29 cellular contexts compared by ENCODE assay signal in genomic region chr9:131129183-131129582, GRCh38. TPM values are rescaled to one million over a fixed set of nuclear protein-coding genes. Genes with fewer than 3 reads are reported as not detected.
"Had no signal": no experiment of that assay in that cellular context is flagged by ENCODE, and none has a peak within 500 bp of the region (broad histone marks: within the 10 kb centered on the region; RNA-seq: fewer than 3 reads in every experiment).

No MANE protein-coding gene starts in this region.

- H3K4me2 ChIP-seq: hepatocyte had no signal

- H3K4me3 ChIP-seq: ascending aorta, breast epithelium, cardiac muscle cell, colonic mucosa, esophagus squamous epithelium, gastroesophageal sphincter, heart right ventricle, hepatocyte had no signal

- H2AFZ ChIP-seq: hepatocyte had no signal

- H3K27me3 Mint-ChIP-seq: activated B cell treated with CpG ODN at 0.5 μM for 24 hours; activated naive CD8-positive, alpha-beta T cell treated with anti-CD3 and anti-CD28 coated beads, Interleukin-2, amount 10 ng/mL, durations not matched to agents 7 days and 5 days; T-helper 17 cell had no signal

- ATAC-seq: activated CD4-positive, CD25-positive, alpha-beta regulatory T cell treated with anti-CD3 and anti-CD28 coated beads, Interleukin-2, amount 50 U/mL, for 24 hours; activated naive CD4-positive, alpha-beta T cell treated with anti-CD3 and anti-CD28 coated beads, Interleukin-2, amount 50 U/mL, for 72 hours; gastroesophageal sphincter; heart right ventricle; T-helper 17 cell had no signal

- FAIRE-seq: endometrium had no signal

- H3K9me3 ChIP-seq: ascending aorta, breast epithelium, colonic mucosa, esophagus squamous epithelium, gastroesophageal sphincter, heart right ventricle had no signal

- H3K9me3 Mint-ChIP-seq: activated B cell treated with CpG ODN at 0.5 μM for 24 hours; activated naive CD4-positive, alpha-beta T cell treated with anti-CD3 and anti-CD28 coated beads, Interleukin-2, amount 10 ng/mL, durations not matched to agents 7 days and 5 days; activated naive CD4-positive, alpha-beta T cell treated with anti-CD3 and anti-CD28 coated beads, Interleukin-2, amount 50 U/mL, for 72 hours; activated naive CD8-positive, alpha-beta T cell treated with anti-CD3 and anti-CD28 coated beads, Interleukin-2, amount 10 ng/mL, durations not matched to agents 7 days and 5 days; T-helper 2 cell treated with Interferon-gamma antibody and Interleukin-4, amounts not matched to agents 5 μg/mL and 100 μg/mL, for 36 hours had no signal

- H3K4me3 Mint-ChIP-seq: activated B cell treated with CpG ODN at 0.5 μM for 24 hours; activated naive CD4-positive, alpha-beta T cell treated with anti-CD3 and anti-CD28 coated beads, Interleukin-2, amount 10 ng/mL, durations not matched to agents 7 days and 5 days; activated naive CD8-positive, alpha-beta T cell treated with anti-CD3 and anti-CD28 coated beads, Interleukin-2, amount 10 ng/mL, durations not matched to agents 7 days and 5 days; T-helper 17 cell; T-helper 2 cell treated with Interferon-gamma antibody and Interleukin-4, amounts not matched to agents 5 μg/mL and 100 μg/mL, for 36 hours had no signal

- H3K27ac Mint-ChIP-seq: activated B cell treated with CpG ODN at 0.5 μM for 24 hours; activated naive CD4-positive, alpha-beta T cell treated with anti-CD3 and anti-CD28 coated beads, Interleukin-2, amount 10 ng/mL, durations not matched to agents 7 days and 5 days; activated naive CD4-positive, alpha-beta T cell treated with anti-CD3 and anti-CD28 coated beads, Interleukin-2, amount 50 U/mL, for 72 hours; activated naive CD8-positive, alpha-beta T cell treated with anti-CD3 and anti-CD28 coated beads, Interleukin-2, amount 10 ng/mL, durations not matched to agents 7 days and 5 days; brain; T-helper 17 cell; T-helper 2 cell treated with Interferon-gamma antibody and Interleukin-4, amounts not matched to agents 5 μg/mL and 100 μg/mL, for 36 hours had no signal

- DNase-seq: activated B cell treated with CpG ODN at 0.5 μM for 24 hours; activated CD4-positive, alpha-beta T cell treated with anti-CD3 and anti-CD28 coated beads for 48 hours; activated gamma-delta T cell; activated naive CD4-positive, alpha-beta T cell; activated naive CD4-positive, alpha-beta T cell treated with anti-CD3 and anti-CD28 coated beads, Interleukin-2, amount 10 ng/mL, durations not matched to agents 7 days and 5 days; activated naive CD8-positive, alpha-beta T cell treated with anti-CD3 and anti-CD28 coated beads, Interleukin-2, amount 10 ng/mL, durations not matched to agents 7 days and 5 days; activated T-cell treated with anti-CD3 and anti-CD28 coated beads, Interleukin-2, amount 50 U/mL, for 1 hour; central memory CD4-positive, alpha-beta T cell; cerebellar nuclear complex; colonic mucosa; effector CD8-positive, alpha-beta T cell; esophagus squamous epithelium; foreskin melanocyte; heart right ventricle; T-helper 1 cell; T-helper 17 cell; T1000; WERI-Rb-1 had no signal

- H3K27ac ChIP-seq: ascending aorta, breast epithelium, cardiac muscle cell, colonic mucosa, epithelial cell of prostate, esophagus squamous epithelium, gastroesophageal sphincter, heart right ventricle, hepatocyte, WERI-Rb-1 had no signal

- H3K27me3 ChIP-seq: ascending aorta, breast epithelium, cardiac muscle cell, colonic mucosa, esophagus squamous epithelium, gastroesophageal sphincter, heart right ventricle, hepatocyte had no signal

RNA-seq across cellular contexts. Expression of gene AIF1L, which starts 32.9 kb away (rescaled TPM):
- total RNA-seq: activated B cell treated with CpG ODN at 0.5 μM for 24 hours had no signal
